ENCODE assay signal across 1 cellular context in genomic region chr1:19758227-19758830, GRCh38.
TF ChIP-seq lines count a peak whose summit lies in the region.

No MANE protein-coding gene starts in this region.

TF ChIP-seq in HepG2, 621 proteins besides CTCF, POLR2A, EP300 and RAD21:
- TF ChIP-seq EEA1 (CRISPR knock-in tag; IDR thresholded peaks at IDR 0.05; ENCODE audit: borderline replicate concordance) (no peak), SNAPC4 (CRISPR knock-in tag; IDR thresholded peaks at IDR 0.05) (no peak), POLR2AphosphoS5 (IDR thresholded peaks at IDR 0.05; ENCODE audit: low read depth, low read length) (no peak), GABPB1 (CRISPR knock-in tag; IDR thresholded peaks at IDR 0.05) (no peak), GATAD2A (CRISPR knock-in tag; IDR thresholded peaks at IDR 0.05) (no peak), ZNF235 (CRISPR knock-in tag; IDR thresholded peaks at IDR 0.05; ENCODE audit: borderline replicate concordance) (no peak), ZSCAN29 (CRISPR knock-in tag; conservative IDR thresholded peaks at IDR 0.05) (no peak), ETS1 (CRISPR knock-in tag; IDR thresholded peaks at IDR 0.05) (no peak), AHDC1 (CRISPR knock-in tag; IDR thresholded peaks at IDR 0.05; ENCODE audit: borderline replicate concordance) (no peak), HBP1 (CRISPR knock-in tag; IDR thresholded peaks at IDR 0.05; ENCODE audit: low read depth) (no peak), ZNF124 (CRISPR knock-in tag; IDR thresholded peaks at IDR 0.05) (no peak), GLI4 (CRISPR knock-in tag; IDR thresholded peaks at IDR 0.05; ENCODE audit: borderline replicate concordance) (no peak)
